Comparison of ENCODE assay signal across 15 cellular contexts in genomic region chr9:136255166-136255538, GRCh38. TPM values are rescaled to one million over a fixed set of nuclear protein-coding genes. Genes with fewer than 3 reads are reported as not detected.
DNase-seq lines count a peak whose midpoint lies in the region; ATAC-seq and TF ChIP-seq lines count a peak whose summit lies in the region.
"Had no signal": no experiment of that assay in that cellular context is flagged by ENCODE, and none has a peak within 500 bp of the region (broad histone marks: within the 10 kb centered on the region; RNA-seq: fewer than 3 reads in every experiment).

No MANE protein-coding gene starts in this region.

- H3K9me1 ChIP-seq in IMR-90 (ENCODE audit: insufficient read depth, low read length): no peaks in the 10 kb centered on the region

- H2AK9ac ChIP-seq in IMR-90 (replicated peaks; ENCODE audit: low read depth, low read length, poor library complexity): no peak overlapping the region

- H3K27ac Mint-ChIP-seq in activated CD4-positive, alpha-beta memory T cell treated with anti-CD3 and anti-CD28 coated beads for 36 hours: no peak overlapping the region
- H3K27ac Mint-ChIP-seq in activated CD4-positive, alpha-beta memory T cell treated with anti-CD3 and anti-CD28 coated beads, Interleukin-2, amount 10 ng/mL, durations not matched to agents 7 days and 5 days: no peak overlapping the region
- H3K27ac Mint-ChIP-seq: naive thymus-derived CD8-positive, alpha-beta T cell had no signal

- no peaks in the 10 kb centered on the region for H3K9me3 ChIP-seq in IMR-90 (ENCODE audit: control insufficient read depth, insufficient read depth, low read length)
- no peaks in the 10 kb centered on the region for H3K9me3 ChIP-seq in osteoblast (ENCODE audit: low read depth, low read length)
- H3K9me3 ChIP-seq: esophagus squamous epithelium, upper lobe of right lung had no signal

- no peak overlapping the region for H2BK20ac ChIP-seq in IMR-90 (ENCODE audit: low read depth, low read length)

- H3K4me3 ChIP-seq in IMR-90 (ENCODE audit: insufficient read depth, low read depth, low read length): no peak overlapping the region
- no peak overlapping the region for H3K4me3 ChIP-seq in cardiac fibroblast (replicated peaks in 1 of 2; ENCODE audit: low read depth in 2 of 2, low read length in 2 of 2)
- no peak overlapping the region for H3K4me3 ChIP-seq in osteoblast (ENCODE audit: insufficient read depth, low read length)
- H3K4me3 ChIP-seq: esophagus squamous epithelium, upper lobe of right lung had no signal

- H3K4me1 ChIP-seq in IMR-90 (ENCODE audit: control insufficient read depth, insufficient read depth, low read length) (peaks cover 5% of the 10 kb centered on the region), osteoblast (ENCODE audit: insufficient read depth, low read length) (peaks cover 11% of the 10 kb centered on the region)
- H3K4me1 ChIP-seq: upper lobe of right lung had no signal

- H3K79me2 ChIP-seq in osteoblast (ENCODE audit: insufficient read depth, low read length): no peaks in the 10 kb centered on the region

- no peak overlapping the region for H2AK5ac ChIP-seq in IMR-90 (ENCODE audit: low read depth, low read length)

- no peaks in the 10 kb centered on the region for H3K79me1 ChIP-seq in IMR-90 (ENCODE audit: low read depth in 1 of 2, low read length in 2 of 2)

- no peak overlapping the region for H4K91ac ChIP-seq in IMR-90 (ENCODE audit: insufficient read depth, low read depth, low read length)

- H3K4me2 ChIP-seq in IMR-90 (ENCODE audit: low read depth, low read length): no peak overlapping the region
- no peak overlapping the region for H3K4me2 ChIP-seq in osteoblast (ENCODE audit: insufficient read depth, low read length)

- no peaks in the 10 kb centered on the region for H3K9me3 Mint-ChIP-seq in activated CD4-positive, alpha-beta memory T cell treated with anti-CD3 and anti-CD28 coated beads for 36 hours
- no peaks in the 10 kb centered on the region for H3K9me3 Mint-ChIP-seq in activated CD4-positive, alpha-beta memory T cell treated with anti-CD3 and anti-CD28 coated beads, Interleukin-2, amount 10 ng/mL, durations not matched to agents 7 days and 5 days
- H3K9me3 Mint-ChIP-seq: naive thymus-derived CD8-positive, alpha-beta T cell had no signal

- no peak overlapping the region for H4K5ac ChIP-seq in IMR-90 (ENCODE audit: low read depth, low read length)

- dilution Hi-C loops in IMR-90 (cut with HindIII; ENCODE audit: low sequenced_read_pairs, unreplicated experiment): no loop called here

- H3K27ac ChIP-seq in IMR-90 (ENCODE audit: insufficient read depth, low read length) (no peak overlapping the region), osteoblast (ENCODE audit: low read depth, low read length) (no peak overlapping the region)
- H3K27ac ChIP-seq: esophagus squamous epithelium, upper lobe of right lung, VCaP had no signal

- 30% methylated on average over 2 of the region's 12 CpGs; no CpG with 5 or more reads in 1 of the 2 experiments for WGBS in IMR-90 (ENCODE audit: extremely low coverage in 2 of 2, insufficient read length in 1 of 2), 2 experiments

- CTCF ChIA-PET in activated CD4-positive, alpha-beta memory T cell treated with anti-CD3 and anti-CD28 coated beads for 36 hours (lab: Charles Lee): no interaction called here
- CTCF ChIA-PET in activated CD4-positive, alpha-beta memory T cell treated with anti-CD3 and anti-CD28 coated beads, Interleukin-2, amount 10 ng/mL, durations not matched to agents 7 days and 5 days (lab: Charles Lee): no interaction called here
- CTCF ChIA-PET in IMR-90 (lab: Yijun Ruan, JAX): no interaction called here

- no peak overlapping the region for H4K8ac ChIP-seq in IMR-90 (ENCODE audit: low read depth in 2 of 2, low read length in 2 of 2)

- ATAC-seq in IMR-90 (ENCODE audit: low read depth) (peak; percentile 76), GM21529 (IDR thresholded peaks at IDR 0.05; ENCODE audit: unreplicated experiment) (no peak)
- ATAC-seq: naive thymus-derived CD8-positive, alpha-beta T cell; upper lobe of right lung had no signal

- peaks cover 2% of the 10 kb centered on the region for H3K4me1 Mint-ChIP-seq in activated CD4-positive, alpha-beta memory T cell treated with anti-CD3 and anti-CD28 coated beads for 36 hours (ENCODE audit: low read depth)
- H3K4me1 Mint-ChIP-seq in activated CD4-positive, alpha-beta memory T cell treated with anti-CD3 and anti-CD28 coated beads, Interleukin-2, amount 10 ng/mL, durations not matched to agents 7 days and 5 days: no peaks in the 10 kb centered on the region
- H3K4me1 Mint-ChIP-seq: naive thymus-derived CD8-positive, alpha-beta T cell had no signal

- TF ChIP-seq CTCF in IMR-90 (conservative IDR thresholded peaks at IDR 0.05; ENCODE audit: low read depth, low read length) (no peak), cardiac fibroblast (IDR thresholded peaks at IDR 0.05; ENCODE audit: low read depth, low read length) (no peak), osteoblast (IDR thresholded peaks at IDR 0.05; ENCODE audit: extremely low read depth, low read depth, low read length) (no peak)

- peak; percentile 34 for DNase-seq in activated CD4-positive, alpha-beta memory T cell treated with anti-CD3 and anti-CD28 coated beads for 36 hours
- DNase-seq in activated CD4-positive, alpha-beta memory T cell treated with anti-CD3 and anti-CD28 coated beads, Interleukin-2, amount 10 ng/mL, durations not matched to agents 7 days and 5 days: no peak
- DNase-seq in IMR-90: peak; percentile 48
- DNase-seq in cardiac fibroblast (ENCODE audit: low read depth in 2 of 2): peak; percentile 27 to 53
- DNase-seq in osteoblast (ENCODE audit: insufficient read length, low spot score, missing footprints): peak; percentile 99
- DNase-seq in NAMALWA (ENCODE audit: low spot score): no peak
- no peak for DNase-seq in HuH-7 (ENCODE audit: low spot score)
- DNase-seq: cerebellar nuclear complex; esophagus squamous epithelium; naive thymus-derived CD8-positive, alpha-beta T cell; NCI-H1092 treated with DMSO at 0.1 percent for 48 hours; NCI-H524 treated with DMSO at 0.1 percent for 48 hours; upper lobe of right lung had no signal

- no peak overlapping the region for H2BK5ac ChIP-seq in IMR-90 (ENCODE audit: low read depth, low read length, poor library complexity, severe bottlenecking)

- no peak for TF ChIP-seq RAD21 in IMR-90 (IDR thresholded peaks at IDR 0.05; ENCODE audit: low read length)

- no peak overlapping the region for H3K18ac ChIP-seq in IMR-90 (ENCODE audit: low read depth, low read length)

- H3K36me3 Mint-ChIP-seq in activated CD4-positive, alpha-beta memory T cell treated with anti-CD3 and anti-CD28 coated beads for 36 hours: no peaks in the 10 kb centered on the region
- no peaks in the 10 kb centered on the region for H3K36me3 Mint-ChIP-seq in activated CD4-positive, alpha-beta memory T cell treated with anti-CD3 and anti-CD28 coated beads, Interleukin-2, amount 10 ng/mL, durations not matched to agents 7 days and 5 days (ENCODE audit: low read depth)
- H3K36me3 Mint-ChIP-seq: naive thymus-derived CD8-positive, alpha-beta T cell had no signal

- peaks cover 23% of the 10 kb centered on the region; the same call in 1 of the 2 replicates for H3K27me3 ChIP-seq in IMR-90 (ENCODE audit: control insufficient read depth, insufficient read depth, low read length)
- peaks cover 9% of the 10 kb centered on the region for H3K27me3 ChIP-seq in osteoblast (ENCODE audit: insufficient read depth, low read length)

- H3K27me3 Mint-ChIP-seq in activated CD4-positive, alpha-beta memory T cell treated with anti-CD3 and anti-CD28 coated beads for 36 hours: no peaks in the 10 kb centered on the region
- H3K27me3 Mint-ChIP-seq in activated CD4-positive, alpha-beta memory T cell treated with anti-CD3 and anti-CD28 coated beads, Interleukin-2, amount 10 ng/mL, durations not matched to agents 7 days and 5 days: no peaks in the 10 kb centered on the region
- H3K27me3 Mint-ChIP-seq: naive thymus-derived CD8-positive, alpha-beta T cell had no signal

- H2BK15ac ChIP-seq in IMR-90 (ENCODE audit: low read depth, low read length): no peak overlapping the region

- H2AFZ ChIP-seq in IMR-90 (replicated peaks; ENCODE audit: low read length, poor library complexity) (peak overlapping the region; percentile 49), osteoblast (ENCODE audit: low read length) (no peak overlapping the region)

- intact Hi-C loops in activated CD4-positive, alpha-beta memory T cell treated with anti-CD3 and anti-CD28 coated beads for 36 hours (cut with micrococcal nuclease): no loop called here
- intact Hi-C loops in IMR-90 (cut with micrococcal nuclease): no loop called here

- no peak overlapping the region for H3K9ac ChIP-seq in IMR-90 (ENCODE audit: low read depth, low read length)

- H3K4me3 Mint-ChIP-seq in activated CD4-positive, alpha-beta memory T cell treated with anti-CD3 and anti-CD28 coated beads for 36 hours: no peak overlapping the region
- no peak overlapping the region for H3K4me3 Mint-ChIP-seq in activated CD4-positive, alpha-beta memory T cell treated with anti-CD3 and anti-CD28 coated beads, Interleukin-2, amount 10 ng/mL, durations not matched to agents 7 days and 5 days
- H3K4me3 Mint-ChIP-seq: naive thymus-derived CD8-positive, alpha-beta T cell had no signal

- no peak overlapping the region for H3K4ac ChIP-seq in IMR-90 (ENCODE audit: low read depth, low read length)

- no peaks in the 10 kb centered on the region for H3K36me3 ChIP-seq in IMR-90 (ENCODE audit: control insufficient read depth, insufficient read depth, low read length)
- no peaks in the 10 kb centered on the region for H3K36me3 ChIP-seq in osteoblast (ENCODE audit: insufficient read depth, low read length)
- H3K36me3 ChIP-seq: esophagus squamous epithelium, upper lobe of right lung had no signal

- H3K14ac ChIP-seq in IMR-90 (replicated peaks; ENCODE audit: low read depth, low read length): no peak overlapping the region

- H4K20me1 ChIP-seq in IMR-90 (ENCODE audit: insufficient read depth, low read length) (no peaks in the 10 kb centered on the region), osteoblast (ENCODE audit: insufficient read depth, low read length) (no peaks in the 10 kb centered on the region)

- POLR2A ChIA-PET in activated CD4-positive, alpha-beta memory T cell treated with anti-CD3 and anti-CD28 coated beads for 36 hours (lab: Charles Lee): no interaction called here
- POLR2A ChIA-PET in activated CD4-positive, alpha-beta memory T cell treated with anti-CD3 and anti-CD28 coated beads, Interleukin-2, amount 10 ng/mL, durations not matched to agents 7 days and 5 days (lab: Charles Lee): interaction anchor here (1.5 kb wide), 1 partner anchor 10 kb away, joined by 5 read pairs; no protein-coding TSS in a partner anchor
- POLR2A ChIA-PET in IMR-90 (lab: Charles Lee; ENCODE audit: unreplicated experiment): no interaction called here

- no peak overlapping the region for H2BK120ac ChIP-seq in IMR-90 (ENCODE audit: low read depth, low read length)

- H3K23ac ChIP-seq in IMR-90 (ENCODE audit: low read depth, low read length): no peak overlapping the region

- no TSS peak for BruUV-seq in IMR-90 (replicated peaks; lab: Mats Ljungman, UMichigan)

- no peak overlapping the region for H3K56ac ChIP-seq in IMR-90 (ENCODE audit: extremely low read depth, insufficient read depth, low read length)

- in situ Hi-C loops in IMR-90 (cut with MboI; ENCODE audit: low sequenced_read_pairs): no loop called here

- no peak for TF ChIP-seq POLR2A in IMR-90 (IDR thresholded peaks at IDR 0.05; ENCODE audit: low read depth, low read length)

RNA-seq across cellular contexts. Expression of gene QSOX2, which starts 9.5 kb away (rescaled TPM):
- 10 to 100 TPM; 19.0 to 19.4 TPM for total RNA-seq in activated CD4-positive, alpha-beta memory T cell treated with anti-CD3 and anti-CD28 coated beads for 36 hours
- total RNA-seq in activated CD4-positive, alpha-beta memory T cell treated with anti-CD3 and anti-CD28 coated beads, Interleukin-2, amount 10 ng/mL, durations not matched to agents 7 days and 5 days: 10 to 100 TPM; 12.4 to 13.4 TPM
- total RNA-seq in IMR-90 (2012; rRNA removed) (5.0 and 5.9 TPM in 2 replicates), osteoblast (6.8 and 12.7 TPM in 2 replicates)
- 12.7 and 12.9 TPM in 2 replicates for polyA plus RNA-seq in IMR-90 (2012; rRNA removed)
- polyA plus RNA-seq in IMR-90 (2012; cell fraction: cytosol; rRNA removed): 9.2 and 16.0 TPM in 2 replicates
- polyA plus RNA-seq in IMR-90 (2012; cell fraction: nucleus; rRNA removed; ENCODE audit: low replicate concordance): 18.3 and 24.7 TPM in 2 replicates

RNA-seq across cellular contexts. Expression of gene CCDC187, which starts 48.7 kb away (rescaled TPM):
- total RNA-seq in activated CD4-positive, alpha-beta memory T cell treated with anti-CD3 and anti-CD28 coated beads for 36 hours: not detected
- total RNA-seq in activated CD4-positive, alpha-beta memory T cell treated with anti-CD3 and anti-CD28 coated beads, Interleukin-2, amount 10 ng/mL, durations not matched to agents 7 days and 5 days: not detected
- total RNA-seq in IMR-90 (2012; rRNA removed) (not detected in 2 replicates), osteoblast (under 0.01 TPM in 1 of 2 replicates, not detected in the other)
- not detected in 2 replicates for polyA plus RNA-seq in IMR-90 (2012; rRNA removed)
- not detected in 2 replicates for polyA plus RNA-seq in IMR-90 (2012; cell fraction: cytosol; rRNA removed)
- polyA plus RNA-seq in IMR-90 (2012; cell fraction: nucleus; rRNA removed; ENCODE audit: low replicate concordance): not detected in 2 replicates
- total RNA-seq: esophagus squamous epithelium; naive thymus-derived CD8-positive, alpha-beta T cell had no signal
- polyA plus RNA-seq: naive thymus-derived CD8-positive, alpha-beta T cell had no signal

RNA-seq across cellular contexts. Expression of gene LHX3, which starts 50.2 kb away (rescaled TPM):
- not detected for total RNA-seq in activated CD4-positive, alpha-beta memory T cell treated with anti-CD3 and anti-CD28 coated beads for 36 hours
- total RNA-seq in activated CD4-positive, alpha-beta memory T cell treated with anti-CD3 and anti-CD28 coated beads, Interleukin-2, amount 10 ng/mL, durations not matched to agents 7 days and 5 days: under 1 TPM in 1 of 2 experiments, not detected in 1; 0.08 TPM
- total RNA-seq in IMR-90 (2012; rRNA removed): not detected in 2 replicates
- not detected in 2 replicates for polyA plus RNA-seq in IMR-90 (2012; rRNA removed)
- polyA plus RNA-seq in IMR-90 (2012; cell fraction: cytosol; rRNA removed): not detected in 2 replicates
- polyA plus RNA-seq in IMR-90 (2012; cell fraction: nucleus; rRNA removed; ENCODE audit: low replicate concordance): 0.02 TPM in 1 of 2 replicates, not detected in the other
- under 0.01 TPM in 1 of 2 replicates, not detected in the other for total RNA-seq in osteoblast
- total RNA-seq: esophagus squamous epithelium; naive thymus-derived CD8-positive, alpha-beta T cell; upper lobe of right lung had no signal
- polyA plus RNA-seq: naive thymus-derived CD8-positive, alpha-beta T cell had no signal

Comparison
In these comparisons a context has a peak if more than half of its experiments do, and no peak if none do; other contexts are left out.
1. DNase-seq: peak in activated CD4-positive, alpha-beta memory T cell treated with anti-CD3 and anti-CD28 coated beads for 36 hours (single experiment), IMR-90 (single experiment), cardiac fibroblast (2 of 2) and osteoblast (single experiment); none in activated CD4-positive, alpha-beta memory T cell treated with anti-CD3 and anti-CD28 coated beads, Interleukin-2, amount 10 ng/mL, durations not matched to agents 7 days and 5 days (single experiment), NAMALWA (single experiment) and HuH-7 (single experiment).